24 cellular contexts compared by ENCODE assay signal in genomic region chr2:176101862-176102261, GRCh38. TPM values are rescaled to one million over a fixed set of nuclear protein-coding genes. Genes with fewer than 3 reads are reported as not detected.
"Had no signal": no experiment of that assay in that cellular context is flagged by ENCODE, and none has a peak within 500 bp of the region (broad histone marks: within the 10 kb centered on the region; RNA-seq: fewer than 3 reads in every experiment).

No MANE protein-coding gene starts in this region.

- DNase-seq: activated CD4-positive, alpha-beta T cell treated with anti-CD3 and anti-CD28 coated beads for 36 hours; activated CD4-positive, CD25-positive, alpha-beta regulatory T cell; activated CD8-positive, alpha-beta memory T cell treated with anti-CD3 and anti-CD28 coated beads, Interleukin-2, amount 50 U/mL, for 4 hours; activated CD8-positive, alpha-beta T cell treated with anti-CD3 and anti-CD28 coated beads for 36 hours; activated gamma-delta T cell treated with Interleukin-2 at 50 U/mL for 16 hours; activated naive CD4-positive, alpha-beta T cell treated with anti-CD3 and anti-CD28 coated beads, Interleukin-2, amount 10 ng/mL, durations not matched to agents 7 days and 5 days; activated naive CD8-positive, alpha-beta T cell treated with anti-CD3 and anti-CD28 coated beads for 36 hours; activated T-cell treated with anti-CD3 and anti-CD28 coated beads, Interleukin-2, amount 50 U/mL, for 72 hours; Kasumi-1; NCI-H1105 treated with DMSO at 0.1 percent for 48 hours; NCI-H1436 treated with DMSO at 0.1 percent for 48 hours; NCI-H187; NCI-H2081; NCI-H510A treated with DMSO at 0.1 percent for 48 hours; NCI-H69; PC-3; SHP77 treated with DMSO at 0.1 percent for 48 hours had no signal

- H3K27ac ChIP-seq: VCaP had no signal

- H3K4me3 Mint-ChIP-seq: activated CD4-positive, alpha-beta T cell treated with anti-CD3 and anti-CD28 coated beads for 36 hours; activated CD8-positive, alpha-beta T cell treated with anti-CD3 and anti-CD28 coated beads for 36 hours; activated naive CD4-positive, alpha-beta T cell treated with anti-CD3 and anti-CD28 coated beads, Interleukin-2, amount 10 ng/mL, durations not matched to agents 7 days and 5 days; activated naive CD8-positive, alpha-beta T cell treated with anti-CD3 and anti-CD28 coated beads for 36 hours; activated T-cell treated with anti-CD3 and anti-CD28 coated beads, Interleukin-2, amount 50 U/mL, for 72 hours had no signal

- ATAC-seq: activated CD4-positive, alpha-beta T cell treated with anti-CD3 and anti-CD28 coated beads for 36 hours; activated CD8-positive, alpha-beta T cell treated with anti-CD3 and anti-CD28 coated beads for 36 hours; activated T-cell treated with anti-CD3 and anti-CD28 coated beads, Interleukin-2, amount 50 U/mL, for 72 hours; K562; PC-3 had no signal

- H3K4me3 ChIP-seq: K562 had no signal

- H3K9me3 Mint-ChIP-seq: activated CD8-positive, alpha-beta T cell treated with anti-CD3 and anti-CD28 coated beads for 36 hours; activated T-cell treated with anti-CD3 and anti-CD28 coated beads, Interleukin-2, amount 50 U/mL, for 72 hours; activated T-helper 2 cell treated with anti-CD3 and anti-CD28 coated beads, Interferon-gamma antibody, Interleukin-2, Interleukin-4, amounts not matched to agents 10 μg/mL and 5 μg/mL and 100 μg/mL, durations not matched to agents 14 hours and 24 hours and 36 hours had no signal

- H3K27ac Mint-ChIP-seq: activated CD4-positive, alpha-beta T cell treated with anti-CD3 and anti-CD28 coated beads for 36 hours; activated CD8-positive, alpha-beta T cell treated with anti-CD3 and anti-CD28 coated beads for 36 hours; activated naive CD4-positive, alpha-beta T cell treated with anti-CD3 and anti-CD28 coated beads, Interleukin-2, amount 10 ng/mL, durations not matched to agents 7 days and 5 days; activated naive CD8-positive, alpha-beta T cell treated with anti-CD3 and anti-CD28 coated beads for 36 hours; activated T-cell treated with anti-CD3 and anti-CD28 coated beads, Interleukin-2, amount 50 U/mL, for 72 hours; activated T-helper 2 cell treated with anti-CD3 and anti-CD28 coated beads, Interferon-gamma antibody, Interleukin-2, Interleukin-4, amounts not matched to agents 10 μg/mL and 5 μg/mL and 100 μg/mL, durations not matched to agents 14 hours and 24 hours and 36 hours had no signal

RNA-seq across cellular contexts. Expression of gene HOXD12, which starts 2.3 kb away (rescaled TPM):
- total RNA-seq: activated CD4-positive, alpha-beta T cell treated with anti-CD3 and anti-CD28 coated beads for 36 hours; activated CD8-positive, alpha-beta T cell treated with anti-CD3 and anti-CD28 coated beads for 36 hours; activated naive CD8-positive, alpha-beta T cell treated with anti-CD3 and anti-CD28 coated beads for 36 hours; activated T-cell treated with anti-CD3 and anti-CD28 coated beads, Interleukin-2, amount 50 U/mL, for 72 hours; activated T-helper 2 cell treated with anti-CD3 and anti-CD28 coated beads, Interferon-gamma antibody, Interleukin-2, Interleukin-4, amounts not matched to agents 10 μg/mL and 5 μg/mL and 100 μg/mL, durations not matched to agents 14 hours and 24 hours and 36 hours; cardiac septum; K562; PC-3; T-helper 2 cell treated with Interferon-gamma antibody and Interleukin-4, amounts not matched to agents 100 ng/mL and 5 ng/mL, for 36 hours had no signal
- polyA plus RNA-seq: adipose tissue, K562 had no signal

RNA-seq across cellular contexts. Expression of gene HOXD11, which starts 5.2 kb away (rescaled TPM):
- total RNA-seq: activated CD4-positive, alpha-beta T cell treated with anti-CD3 and anti-CD28 coated beads for 36 hours; activated CD8-positive, alpha-beta T cell treated with anti-CD3 and anti-CD28 coated beads for 36 hours; activated naive CD8-positive, alpha-beta T cell treated with anti-CD3 and anti-CD28 coated beads for 36 hours; activated T-cell treated with anti-CD3 and anti-CD28 coated beads, Interleukin-2, amount 50 U/mL, for 72 hours; activated T-helper 2 cell treated with anti-CD3 and anti-CD28 coated beads, Interferon-gamma antibody, Interleukin-2, Interleukin-4, amounts not matched to agents 10 μg/mL and 5 μg/mL and 100 μg/mL, durations not matched to agents 14 hours and 24 hours and 36 hours; cardiac septum; K562; PC-3; T-helper 2 cell treated with Interferon-gamma antibody and Interleukin-4, amounts not matched to agents 100 ng/mL and 5 ng/mL, for 36 hours had no signal
- polyA plus RNA-seq: K562 had no signal

RNA-seq across cellular contexts. Expression of gene HOXD13, which starts 9.3 kb away (rescaled TPM):
- total RNA-seq: activated CD4-positive, alpha-beta T cell treated with anti-CD3 and anti-CD28 coated beads for 36 hours; activated CD8-positive, alpha-beta T cell treated with anti-CD3 and anti-CD28 coated beads for 36 hours; activated naive CD8-positive, alpha-beta T cell treated with anti-CD3 and anti-CD28 coated beads for 36 hours; activated T-cell treated with anti-CD3 and anti-CD28 coated beads, Interleukin-2, amount 50 U/mL, for 72 hours; activated T-helper 2 cell treated with anti-CD3 and anti-CD28 coated beads, Interferon-gamma antibody, Interleukin-2, Interleukin-4, amounts not matched to agents 10 μg/mL and 5 μg/mL and 100 μg/mL, durations not matched to agents 14 hours and 24 hours and 36 hours; cardiac septum; K562; T-helper 2 cell treated with Interferon-gamma antibody and Interleukin-4, amounts not matched to agents 100 ng/mL and 5 ng/mL, for 36 hours had no signal

RNA-seq across cellular contexts. Expression of gene HOXD10, which starts 14.7 kb away (rescaled TPM):
- total RNA-seq: activated CD4-positive, alpha-beta T cell treated with anti-CD3 and anti-CD28 coated beads for 36 hours; activated CD8-positive, alpha-beta T cell treated with anti-CD3 and anti-CD28 coated beads for 36 hours; activated naive CD8-positive, alpha-beta T cell treated with anti-CD3 and anti-CD28 coated beads for 36 hours; activated T-cell treated with anti-CD3 and anti-CD28 coated beads, Interleukin-2, amount 50 U/mL, for 72 hours; activated T-helper 2 cell treated with anti-CD3 and anti-CD28 coated beads, Interferon-gamma antibody, Interleukin-2, Interleukin-4, amounts not matched to agents 10 μg/mL and 5 μg/mL and 100 μg/mL, durations not matched to agents 14 hours and 24 hours and 36 hours; K562; PC-3; SK-MEL-5; T-helper 2 cell treated with Interferon-gamma antibody and Interleukin-4, amounts not matched to agents 100 ng/mL and 5 ng/mL, for 36 hours had no signal
- polyA plus RNA-seq: K562 had no signal

RNA-seq across cellular contexts. Expression of gene EVX2, which starts 18.1 kb away (rescaled TPM):
- total RNA-seq: activated CD4-positive, alpha-beta T cell treated with anti-CD3 and anti-CD28 coated beads for 36 hours; activated CD8-positive, alpha-beta T cell treated with anti-CD3 and anti-CD28 coated beads for 36 hours; activated naive CD8-positive, alpha-beta T cell treated with anti-CD3 and anti-CD28 coated beads for 36 hours; activated T-cell treated with anti-CD3 and anti-CD28 coated beads, Interleukin-2, amount 50 U/mL, for 72 hours; activated T-helper 2 cell treated with anti-CD3 and anti-CD28 coated beads, Interferon-gamma antibody, Interleukin-2, Interleukin-4, amounts not matched to agents 10 μg/mL and 5 μg/mL and 100 μg/mL, durations not matched to agents 14 hours and 24 hours and 36 hours; cardiac septum; K562; PC-3; SK-MEL-5; T-helper 2 cell treated with Interferon-gamma antibody and Interleukin-4, amounts not matched to agents 100 ng/mL and 5 ng/mL, for 36 hours had no signal
- polyA plus RNA-seq: adipose tissue, K562 had no signal
